In the genomic region with DNA sequence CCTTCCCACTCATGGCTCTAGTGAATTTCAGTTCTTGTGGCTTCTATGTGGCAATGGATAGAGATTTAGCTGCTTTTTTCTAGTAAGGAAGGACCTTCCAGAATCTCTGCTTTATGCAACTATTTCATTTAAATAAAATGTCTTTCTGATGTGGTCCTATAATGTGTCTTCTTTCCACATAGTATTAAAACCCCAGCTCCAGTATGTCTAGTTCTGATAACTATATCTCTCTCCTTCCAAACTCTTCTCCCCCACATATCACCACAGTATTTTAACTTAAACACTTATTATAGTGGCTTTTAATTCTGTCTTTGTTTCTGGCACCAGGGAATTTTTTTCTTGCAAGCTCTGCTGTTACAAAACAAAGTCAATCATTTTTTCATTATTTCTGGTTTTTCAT, we compare ENCODE assay signal across 25 cellular contexts. TPM values are rescaled to one million over a fixed set of nuclear protein-coding genes. Genes with fewer than 3 reads are reported as not detected.
DNase-seq lines count a peak whose midpoint lies in the region; ATAC-seq and TF ChIP-seq lines count a peak whose summit lies in the region.
"Had no signal": no experiment of that assay in that cellular context is flagged by ENCODE, and none has a peak within 500 bp of the region (broad histone marks: within the 10 kb centered on the region; RNA-seq: fewer than 3 reads in every experiment).

No MANE protein-coding gene starts in this region.

- no peak overlapping the region for H3K27ac ChIP-seq in OCI-LY7 (ENCODE audit: low read depth, low read length, poor library complexity, severe bottlenecking)
- H3K27ac ChIP-seq: esophagus muscularis mucosa, foreskin keratinocyte, heart left ventricle, parathyroid adenoma, SK-N-MC, transverse colon, WERI-Rb-1 had no signal

- 0 out of 2 replicates have a peak, but pooled peaks cover 8% of the 10 kb centered on the region for H4K20me1 ChIP-seq in OCI-LY7 (ENCODE audit: insufficient read depth, low read length)

- no peak overlapping the region for H3K4me3 ChIP-seq in OCI-LY7 (ENCODE audit: low read depth, low read length, poor library complexity, severe bottlenecking)
- H3K4me3 ChIP-seq: esophagus muscularis mucosa, heart left ventricle, lung, SK-N-MC, transverse colon had no signal

- no peak for DNase-seq in activated naive CD4-positive, alpha-beta T cell treated with anti-CD3 and anti-CD28 coated beads for 36 hours
- no peak for DNase-seq in activated naive CD4-positive, alpha-beta T cell (lab: John Stamatoyannopoulos, UW)
- DNase-seq in OCI-LY7 (ENCODE audit: low spot score): no peak
- DNase-seq in activated naive CD8-positive, alpha-beta T cell treated with anti-CD3 and anti-CD28 coated beads, Interleukin-2, amount 50 U/mL, for 24 hours: no peak
- no peak for DNase-seq in stimulated activated naive CD8-positive, alpha-beta T cell treated with anti-CD3 and anti-CD28 coated beads, Interleukin-15, amount 100 ng/mL, for 72 hours
- no peak for DNase-seq in WTC11 (ENCODE audit: low spot score)
- DNase-seq in iPS-NIHi7 (ENCODE audit: extremely low spot score): no peak
- DNase-seq: activated naive CD8-positive, alpha-beta T cell treated with anti-CD3 and anti-CD28 coated beads, Interleukin-2, amount 10 ng/mL, durations not matched to agents 7 days and 5 days; DND-41; endodermal cell; foreskin keratinocyte; heart left ventricle; NCI-H1436; NCI-H2107; NCI-H446; NCI-H82; small intestine; transverse colon; WERI-Rb-1 had no signal

- H3K79me2 ChIP-seq in OCI-LY7 (ENCODE audit: insufficient read depth, low read depth, low read length): peaks cover 85% of the 10 kb centered on the region

- no peak overlapping the region for H3K4me3 Mint-ChIP-seq in activated naive CD4-positive, alpha-beta T cell treated with anti-CD3 and anti-CD28 coated beads for 36 hours
- H3K4me3 Mint-ChIP-seq in activated naive CD8-positive, alpha-beta T cell treated with anti-CD3 and anti-CD28 coated beads, Interleukin-2, amount 50 U/mL, for 24 hours: no peak overlapping the region
- no peak overlapping the region for H3K4me3 Mint-ChIP-seq in stimulated activated naive CD8-positive, alpha-beta T cell treated with anti-CD3 and anti-CD28 coated beads, Interleukin-15, amount 100 ng/mL, for 72 hours
- H3K4me3 Mint-ChIP-seq in WTC11: no peak overlapping the region
- H3K4me3 Mint-ChIP-seq: endodermal cell had no signal

- H3K4me2 ChIP-seq in OCI-LY7 (ENCODE audit: low read length): 0 out of 2 replicates have a peak overlapping the region, but pooled peaks have one; percentile 8

- H3K9me3 ChIP-seq in OCI-LY7 (ENCODE audit: low read length): 0 out of 2 replicates have a peak, but pooled peaks cover 6% of the 10 kb centered on the region
- H3K9me3 ChIP-seq: esophagus muscularis mucosa, heart left ventricle, transverse colon had no signal

- no peaks in the 10 kb centered on the region for H3K27me3 Mint-ChIP-seq in activated naive CD4-positive, alpha-beta T cell treated with anti-CD3 and anti-CD28 coated beads for 36 hours (ENCODE audit: low read depth)
- H3K27me3 Mint-ChIP-seq in activated naive CD8-positive, alpha-beta T cell treated with anti-CD3 and anti-CD28 coated beads, Interleukin-2, amount 50 U/mL, for 24 hours: no peaks in the 10 kb centered on the region
- H3K27me3 Mint-ChIP-seq in stimulated activated naive CD8-positive, alpha-beta T cell treated with anti-CD3 and anti-CD28 coated beads, Interleukin-15, amount 100 ng/mL, for 72 hours: no peaks in the 10 kb centered on the region
- H3K27me3 Mint-ChIP-seq in WTC11 (ENCODE audit: low read depth): no peaks in the 10 kb centered on the region
- H3K27me3 Mint-ChIP-seq: activated naive CD8-positive, alpha-beta T cell treated with anti-CD3 and anti-CD28 coated beads, Interleukin-2, amount 10 ng/mL, durations not matched to agents 7 days and 5 days had no signal

- peaks cover 8% of the 10 kb centered on the region for H3K9me3 Mint-ChIP-seq in activated naive CD4-positive, alpha-beta T cell treated with anti-CD3 and anti-CD28 coated beads for 36 hours
- H3K9me3 Mint-ChIP-seq in activated naive CD8-positive, alpha-beta T cell treated with anti-CD3 and anti-CD28 coated beads, Interleukin-2, amount 50 U/mL, for 24 hours: peaks cover 8% of the 10 kb centered on the region
- peaks cover 9 to 15% of the 10 kb centered on the region in 2 donors for H3K9me3 Mint-ChIP-seq in stimulated activated naive CD8-positive, alpha-beta T cell treated with anti-CD3 and anti-CD28 coated beads, Interleukin-15, amount 100 ng/mL, for 72 hours
- H3K9me3 Mint-ChIP-seq in WTC11: 0 out of 2 replicates have a peak, but pooled peaks cover 4% of the 10 kb centered on the region
- H3K9me3 Mint-ChIP-seq: endodermal cell; T-helper 2 cell treated with Interferon-gamma antibody and Interleukin-4, amounts not matched to agents 5 μg/mL and 100 μg/mL, for 36 hours had no signal

- H3K36me3 ChIP-seq in OCI-LY7 (ENCODE audit: insufficient read depth, low read length): peaks cover 11% of the 10 kb centered on the region
- H3K36me3 ChIP-seq: esophagus muscularis mucosa, heart left ventricle, transverse colon, WERI-Rb-1 had no signal

- peaks cover 84% of the 10 kb centered on the region for H3K4me1 Mint-ChIP-seq in activated naive CD4-positive, alpha-beta T cell treated with anti-CD3 and anti-CD28 coated beads for 36 hours (ENCODE audit: low read depth)
- peaks cover 81% of the 10 kb centered on the region for H3K4me1 Mint-ChIP-seq in activated naive CD8-positive, alpha-beta T cell treated with anti-CD3 and anti-CD28 coated beads, Interleukin-2, amount 50 U/mL, for 24 hours
- peaks cover 81% of the 10 kb centered on the region for H3K4me1 Mint-ChIP-seq in stimulated activated naive CD8-positive, alpha-beta T cell treated with anti-CD3 and anti-CD28 coated beads, Interleukin-15, amount 100 ng/mL, for 72 hours
- H3K4me1 Mint-ChIP-seq in WTC11: peaks cover 24% of the 10 kb centered on the region

- intact Hi-C loops in activated naive CD4-positive, alpha-beta T cell treated with anti-CD3 and anti-CD28 coated beads for 36 hours (cut with micrococcal nuclease): no loop called here
- intact Hi-C loops in OCI-LY7 (cut with micrococcal nuclease; ENCODE audit: unreplicated experiment): no loop called here

- ATAC-seq in activated naive CD8-positive, alpha-beta T cell treated with anti-CD3 and anti-CD28 coated beads, Interleukin-2, amount 50 U/mL, for 24 hours: no peak
- ATAC-seq in stimulated activated naive CD8-positive, alpha-beta T cell treated with anti-CD3 and anti-CD28 coated beads, Interleukin-15, amount 100 ng/mL, for 72 hours: no peak
- no peak for ATAC-seq in WTC11
- ATAC-seq: foreskin keratinocyte, HCT116, heart left ventricle had no signal

- H3K27ac Mint-ChIP-seq in activated naive CD4-positive, alpha-beta T cell treated with anti-CD3 and anti-CD28 coated beads for 36 hours: peak overlapping the region; percentile 70
- peak overlapping the region; percentile 53 for H3K27ac Mint-ChIP-seq in activated naive CD8-positive, alpha-beta T cell treated with anti-CD3 and anti-CD28 coated beads, Interleukin-2, amount 50 U/mL, for 24 hours
- peak overlapping the region; percentile 21 to 59 for H3K27ac Mint-ChIP-seq in stimulated activated naive CD8-positive, alpha-beta T cell treated with anti-CD3 and anti-CD28 coated beads, Interleukin-15, amount 100 ng/mL, for 72 hours
- H3K27ac Mint-ChIP-seq in WTC11: no peak overlapping the region
- H3K27ac Mint-ChIP-seq: endodermal cell had no signal

- H3K4me1 ChIP-seq in OCI-LY7 (ENCODE audit: insufficient read depth, low read length, poor library complexity, severe bottlenecking): peaks cover 7% of the 10 kb centered on the region

- peaks cover 45% of the 10 kb centered on the region for H3K36me3 Mint-ChIP-seq in activated naive CD4-positive, alpha-beta T cell treated with anti-CD3 and anti-CD28 coated beads for 36 hours (ENCODE audit: low read depth)
- peaks cover 56% of the 10 kb centered on the region for H3K36me3 Mint-ChIP-seq in activated naive CD8-positive, alpha-beta T cell treated with anti-CD3 and anti-CD28 coated beads, Interleukin-2, amount 50 U/mL, for 24 hours (ENCODE audit: low read depth)
- H3K36me3 Mint-ChIP-seq in WTC11: 0 out of 2 replicates have a peak, but pooled peaks cover 4% of the 10 kb centered on the region

- CTCF ChIA-PET in activated naive CD4-positive, alpha-beta T cell treated with anti-CD3 and anti-CD28 coated beads for 36 hours (lab: Charles Lee): interaction anchor here (1.1 to 2.6 kb wide), 4 partner anchors 13 to 65 kb away, joined by 4 to 7 read pairs (median 5); no protein-coding TSS in a partner anchor
- CTCF ChIA-PET in OCI-LY7 (lab: Charles Lee; ENCODE audit: unreplicated experiment): no interaction called here
- CTCF ChIA-PET in WTC11 (lab: Charles Lee): no interaction called here

- BruUV-seq in OCI-LY7 (replicated peaks; lab: Mats Ljungman, UMichigan): no TSS peak

- H3K9me2 ChIP-seq in OCI-LY7 (ENCODE audit: insufficient read depth, low read length): no peaks in the 10 kb centered on the region

- TF ChIP-seq CTCF in OCI-LY7 (conservative IDR thresholded peaks at IDR 0.05; ENCODE audit: low read length) (no peak), WTC11 (IDR thresholded peaks at IDR 0.05) (no peak)

- POLR2A ChIA-PET in OCI-LY7 (lab: Charles Lee) (interaction anchor here (0.5 to 1.5 kb wide), 9 partner anchors 10 to 197 kb away, joined by 3 to 9 read pairs (median 3); no protein-coding TSS in a partner anchor), WTC11 (lab: Charles Lee) (no interaction called here)

- H2AFZ ChIP-seq in OCI-LY7 (ENCODE audit: low read length): no peak overlapping the region
- H2AFZ ChIP-seq: parathyroid adenoma had no signal

TF ChIP-seq in WTC11, 78 proteins besides CTCF, POLR2A, EP300 and RAD21:
- no peak for TF ChIP-seq OVOL2 (CRISPR knock-in tag; IDR thresholded peaks at IDR 0.05; ENCODE audit: borderline replicate concordance)
- TF ChIP-seq, protein P1, sequence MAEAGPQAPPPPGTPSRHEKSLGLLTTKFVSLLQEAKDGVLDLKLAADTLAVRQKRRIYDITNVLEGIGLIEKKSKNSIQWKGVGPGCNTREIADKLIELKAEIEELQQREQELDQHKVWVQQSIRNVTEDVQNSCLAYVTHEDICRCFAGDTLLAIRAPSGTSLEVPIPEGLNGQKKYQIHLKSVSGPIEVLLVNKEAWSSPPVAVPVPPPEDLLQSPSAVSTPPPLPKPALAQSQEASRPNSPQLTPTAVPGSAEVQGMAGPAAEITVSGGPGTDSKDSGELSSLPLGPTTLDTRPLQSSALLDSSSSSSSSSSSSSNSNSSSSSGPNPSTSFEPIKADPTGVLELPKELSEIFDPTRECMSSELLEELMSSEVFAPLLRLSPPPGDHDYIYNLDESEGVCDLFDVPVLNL (CRISPR knock-in tag; IDR thresholded peaks at IDR 0.05; ENCODE audit: borderline replicate concordance, low read depth): no peak

RNA-seq across cellular contexts. Expression of a gene that starts 40.6 kb away (rescaled TPM):
- total RNA-seq in activated naive CD4-positive, alpha-beta T cell treated with anti-CD3 and anti-CD28 coated beads for 36 hours: 1 to 10 TPM; 5.5 to 5.9 TPM
- 3.6 and 4.7 TPM in 2 replicates for total RNA-seq in OCI-LY7 (2014; rRNA removed; shearing (Covaris generic))
- total RNA-seq in OCI-LY7 (2022) (3.2 and 4.2 TPM in 2 replicates), WTC11 (2021) (0.55 to 1.2 TPM (median 0.73 TPM) in 3 replicates)

RNA-seq across cellular contexts. Expression of a gene that starts 41.9 kb away (rescaled TPM):
- total RNA-seq in activated naive CD4-positive, alpha-beta T cell treated with anti-CD3 and anti-CD28 coated beads for 36 hours: 10 to 100 TPM; 62.1 to 66.7 TPM
- total RNA-seq in OCI-LY7 (2014; rRNA removed; shearing (Covaris generic)): 17.3 and 17.4 TPM in 2 replicates
- total RNA-seq in OCI-LY7 (2022): 35.8 and 39.4 TPM in 2 replicates
- total RNA-seq in WTC11 (2021): 45.3 to 55.6 TPM (median 47.2 TPM) in 3 replicates
